Comparison of ENCODE assay signal across 26 cellular contexts in the genomic region with DNA sequence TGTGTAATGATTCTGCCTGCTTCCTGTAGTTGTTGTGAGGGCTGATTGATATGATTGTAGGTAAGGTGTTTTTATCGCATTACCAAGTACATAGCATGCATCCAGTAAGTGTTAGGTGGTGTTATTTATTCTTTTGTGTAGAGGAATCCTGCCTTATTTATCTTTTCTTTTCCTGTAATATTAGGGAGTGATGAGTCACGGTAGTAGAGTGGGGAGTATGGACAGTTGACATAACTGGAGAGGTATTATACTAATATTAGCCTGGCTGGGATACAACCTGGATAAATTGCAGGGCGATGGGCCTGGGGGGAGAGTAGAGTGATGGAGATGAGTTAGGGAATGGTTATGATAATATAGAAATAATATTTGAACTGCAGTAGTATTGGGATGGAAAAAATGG.
"Had no signal": no experiment of that assay in that cellular context is flagged by ENCODE, and none has a peak within 500 bp of the region (broad histone marks: within the 10 kb centered on the region; RNA-seq: fewer than 3 reads in every experiment).

No MANE protein-coding gene starts in this region.

- H3K4me1 ChIP-seq: gastroesophageal sphincter, heart right ventricle, lower lobe of right lung, psoas muscle, stomach, upper lobe of left lung, uterus had no signal

- H3K36me3 Mint-ChIP-seq: natural killer cell; stimulated activated effector memory CD8-positive, alpha-beta T cell treated with anti-CD3 and anti-CD28 coated beads, Interleukin-12 subunit alpha, Interleukin-12 subunit beta, amount 100 ng/mL, for 72 hours had no signal

- FAIRE-seq: endometrium had no signal

- DNase-seq: effector memory CD8-positive, alpha-beta T cell; heart right ventricle; hippocampal formation; islet precursor cell; left ventricle myocardium superior; lower lobe of right lung; natural killer cell; occipital lobe; ovary; posterior cingulate gyrus; psoas muscle; right cardiac atrium; sigmoid colon; stimulated activated CD4-positive, alpha-beta T cell treated with anti-CD3 and anti-CD28 coated beads, Interleukin-2, amount 100 ng/mL, for 24 hours; stimulated activated CD4-positive, alpha-beta T cell treated with anti-CD3 and anti-CD28 coated beads, Interleukin-4, amount 100 ng/mL, for 24 hours; stimulated activated naive CD4-positive, alpha-beta T cell treated with Interleukin-2 at 50 U/mL for 16 hours; stomach; tibial artery; upper lobe of left lung; uterus had no signal

- H3K9me3 Mint-ChIP-seq: effector memory CD8-positive, alpha-beta T cell; natural killer cell; stimulated activated effector memory CD8-positive, alpha-beta T cell treated with anti-CD3 and anti-CD28 coated beads, Interleukin-12 subunit alpha, Interleukin-12 subunit beta, amount 100 ng/mL, for 72 hours had no signal

- H3K27ac ChIP-seq: coronary artery, epithelial cell of prostate, gastroesophageal sphincter, heart right ventricle, lower lobe of right lung, ovary, psoas muscle, sigmoid colon, stomach, tibial artery, upper lobe of left lung, uterus had no signal

- H3K4me1 Mint-ChIP-seq: natural killer cell; stimulated activated effector memory CD8-positive, alpha-beta T cell treated with anti-CD3 and anti-CD28 coated beads, Interleukin-12 subunit alpha, Interleukin-12 subunit beta, amount 100 ng/mL, for 72 hours had no signal

- H3K4me3 ChIP-seq: coronary artery, gastroesophageal sphincter, heart right ventricle, lower lobe of right lung, ovary, psoas muscle, sigmoid colon, stomach, tibial artery, upper lobe of left lung, uterus had no signal

- ATAC-seq: effector memory CD8-positive, alpha-beta T cell; esophagus mucosa; gastroesophageal sphincter; heart right ventricle; left ventricle myocardium superior; lower lobe of right lung; natural killer cell; psoas muscle; right cardiac atrium; stimulated activated effector memory CD8-positive, alpha-beta T cell treated with anti-CD3 and anti-CD28 coated beads, Interleukin-12 subunit alpha, Interleukin-12 subunit beta, amount 100 ng/mL, for 72 hours had no signal

- H3K9me3 ChIP-seq: gastroesophageal sphincter, heart right ventricle, lower lobe of right lung, ovary, psoas muscle, sigmoid colon, stomach, tibial artery, upper lobe of left lung, uterus had no signal

- H3K27me3 ChIP-seq: gastroesophageal sphincter, ovary, sigmoid colon, stomach, tibial artery, upper lobe of left lung, uterus had no signal

- H3K36me3 ChIP-seq: gastroesophageal sphincter, heart right ventricle, lower lobe of right lung, ovary, sigmoid colon, stomach, tibial artery, upper lobe of left lung, uterus had no signal

- H3K4me3 Mint-ChIP-seq: effector memory CD8-positive, alpha-beta T cell; natural killer cell; stimulated activated effector memory CD8-positive, alpha-beta T cell treated with anti-CD3 and anti-CD28 coated beads, Interleukin-12 subunit alpha, Interleukin-12 subunit beta, amount 100 ng/mL, for 72 hours had no signal

- H3K27ac Mint-ChIP-seq: effector memory CD8-positive, alpha-beta T cell; natural killer cell; stimulated activated effector memory CD8-positive, alpha-beta T cell treated with anti-CD3 and anti-CD28 coated beads, Interleukin-12 subunit alpha, Interleukin-12 subunit beta, amount 100 ng/mL, for 72 hours had no signal
